Comparison of ENCODE assay signal across 36 cellular contexts in genomic region chr1:160916666-160917065, GRCh38. TPM values are rescaled to one million over a fixed set of nuclear protein-coding genes. Genes with fewer than 3 reads are reported as not detected.
"Had no signal": no experiment of that assay in that cellular context is flagged by ENCODE, and none has a peak within 500 bp of the region (broad histone marks: within the 10 kb centered on the region; RNA-seq: fewer than 3 reads in every experiment).

No MANE protein-coding gene starts in this region.

- H3K4me1 ChIP-seq: neural progenitor cell, parathyroid adenoma, psoas muscle, right lobe of liver, sigmoid colon, spleen, suprapubic skin, transverse colon, uterus had no signal

- H3K9me3 ChIP-seq: ovary, psoas muscle, right lobe of liver, sigmoid colon, suprapubic skin, testis, tibial artery, transverse colon, upper lobe of right lung, uterus had no signal

- DNase-seq: natural killer cell; occipital lobe; ovary; posterior cingulate gyrus; psoas muscle; right cardiac atrium; right lobe of liver; sigmoid colon; spleen; stimulated activated CD4-positive, alpha-beta T cell treated with anti-CD3 and anti-CD28 coated beads, Interleukin-12 subunit alpha, Interleukin-12 subunit beta, amount 100 ng/mL, for 4 hours; stimulated activated CD4-positive, alpha-beta T cell treated with anti-CD3 and anti-CD28 coated beads, Interleukin-1b, Interleukin-23, amount 100 ng/mL, for 48 hours; stimulated activated CD4-positive, alpha-beta T cell treated with anti-CD3 and anti-CD28 coated beads, Interleukin-4, amount 100 ng/mL, for 1 hour; stimulated activated CD4-positive, alpha-beta T cell treated with anti-CD3 and anti-CD28 coated beads, Interleukin-4, amount 100 ng/mL, for 4 hours; stimulated activated CD8-positive, alpha-beta memory T cell treated with anti-CD3 and anti-CD28 coated beads, Interleukin-4, amount 100 ng/mL, for 48 hours; stimulated activated naive CD4-positive, alpha-beta T cell; stimulated activated naive CD8-positive, alpha-beta T cell treated with anti-CD3 and anti-CD28 coated beads, Interleukin-15, amount 100 ng/mL, for 72 hours; stimulated activated naive CD8-positive, alpha-beta T cell treated with anti-CD3 and anti-CD28 coated beads, Interleukin-15, Interleukin-2, amounts not matched to agents 100 U/mL and 50 U/mL, for 24 hours; substantia nigra; testis; tibial artery; transverse colon; upper lobe of right lung; uterus had no signal

- ATAC-seq: natural killer cell; psoas muscle; right cardiac atrium; right lobe of liver; stimulated activated memory B cell treated with anti-CD40 and anti-IgM and Interleukin-4, amounts not matched to agents 10 μg/mL and 1 μg/mL and 100 μg/mL, for 72 hours; stimulated activated naive CD8-positive, alpha-beta T cell treated with anti-CD3 and anti-CD28 coated beads, Interleukin-15, amount 100 ng/mL, for 72 hours; stimulated activated naive CD8-positive, alpha-beta T cell treated with anti-CD3 and anti-CD28 coated beads, Interleukin-15, Interleukin-2, amounts not matched to agents 100 U/mL and 50 U/mL, for 24 hours; upper lobe of right lung had no signal

- H2AFZ ChIP-seq: neural progenitor cell, parathyroid adenoma had no signal

- H3K27me3 ChIP-seq: neural progenitor cell, ovary, right lobe of liver, sigmoid colon, testis, tibial artery, upper lobe of right lung, uterus had no signal

- H3K4me1 Mint-ChIP-seq: natural killer cell; nephron; stimulated activated memory B cell treated with anti-CD40 and anti-IgM and Interleukin-4, amounts not matched to agents 10 μg/mL and 1 μg/mL and 100 μg/mL, for 72 hours; stimulated activated naive CD8-positive, alpha-beta T cell treated with anti-CD3 and anti-CD28 coated beads, Interleukin-15, amount 100 ng/mL, for 72 hours had no signal

- H3K36me3 ChIP-seq: neural progenitor cell, ovary, right lobe of liver, sigmoid colon, spleen, suprapubic skin, tibial artery, transverse colon, upper lobe of right lung, uterus had no signal

- H3K36me3 Mint-ChIP-seq: natural killer cell, neural progenitor cell, type B pancreatic cell had no signal

- H3K27ac ChIP-seq: neural progenitor cell, ovary, parathyroid adenoma, psoas muscle, right lobe of liver, sigmoid colon, skin epidermis, spleen, suprapubic skin, testis, tibial artery, transverse colon, upper lobe of right lung, uterus had no signal

- H3K27me3 Mint-ChIP-seq: progenitor cell of endocrine pancreas had no signal

- H3K4me3 ChIP-seq: neural progenitor cell, ovary, psoas muscle, right lobe of liver, sigmoid colon, skin epidermis, smooth muscle cell, spleen, suprapubic skin, testis, tibial artery, transverse colon, upper lobe of right lung, uterus had no signal

- H3K4me3 Mint-ChIP-seq: natural killer cell; nephron; neural progenitor cell; stimulated activated memory B cell treated with anti-CD40 and anti-IgM and Interleukin-4, amounts not matched to agents 10 μg/mL and 1 μg/mL and 100 μg/mL, for 72 hours; stimulated activated naive CD8-positive, alpha-beta T cell treated with anti-CD3 and anti-CD28 coated beads, Interleukin-15, amount 100 ng/mL, for 72 hours; type B pancreatic cell had no signal

- H3K27ac Mint-ChIP-seq: natural killer cell; nephron; neural progenitor cell; progenitor cell of endocrine pancreas; stimulated activated memory B cell treated with anti-CD40 and anti-IgM and Interleukin-4, amounts not matched to agents 10 μg/mL and 1 μg/mL and 100 μg/mL, for 72 hours; stimulated activated naive CD8-positive, alpha-beta T cell treated with anti-CD3 and anti-CD28 coated beads, Interleukin-15, amount 100 ng/mL, for 72 hours; type B pancreatic cell had no signal

- H3K9ac ChIP-seq: neural progenitor cell, parathyroid adenoma had no signal

- H3K9me3 Mint-ChIP-seq: natural killer cell, type B pancreatic cell had no signal

- H3K4me2 ChIP-seq: neural progenitor cell, smooth muscle cell had no signal

- H3K79me2 ChIP-seq: parathyroid adenoma had no signal

RNA-seq across cellular contexts. Expression of gene ITLN1, which starts 31.7 kb away (rescaled TPM):
- total RNA-seq: natural killer cell, osteoblast, progenitor cell of endocrine pancreas, renal cortical epithelial cell, smooth muscle cell, suprapubic skin had no signal
- polyA plus RNA-seq: neural cell, smooth muscle cell had no signal

RNA-seq across cellular contexts. Expression of gene ITLN2, which starts 37.9 kb away (rescaled TPM):
- total RNA-seq: natural killer cell, occipital lobe, osteoblast, psoas muscle, renal cortical epithelial cell, sigmoid colon, smooth muscle cell, spleen, transverse colon, urinary bladder, uterus had no signal
- polyA plus RNA-seq: neural cell, psoas muscle, smooth muscle cell, spleen had no signal

RNA-seq across cellular contexts. Expression of gene CD244, which starts 54.0 kb away (rescaled TPM):
- total RNA-seq: occipital lobe, osteoblast, progenitor cell of endocrine pancreas, renal cortical epithelial cell had no signal
- polyA plus RNA-seq: neural cell, smooth muscle cell had no signal
